Comparison of ENCODE assay signal across 31 cellular contexts in genomic region chr15:33754242-33754641, GRCh38.
"Had no signal": no experiment of that assay in that cellular context is flagged by ENCODE, and none has a peak within 500 bp of the region (broad histone marks: within the 10 kb centered on the region; RNA-seq: fewer than 3 reads in every experiment).

No MANE protein-coding gene starts in this region.

- H3K36me3 ChIP-seq: adrenal gland, esophagus squamous epithelium, heart right ventricle, WERI-Rb-1 had no signal

- H3K27ac ChIP-seq: adrenal gland, body of pancreas, epithelial cell of prostate, esophagus squamous epithelium, gastroesophageal sphincter, heart right ventricle, hepatocyte, WERI-Rb-1 had no signal

- H3K4me1 ChIP-seq: adrenal gland, body of pancreas, esophagus squamous epithelium, gastroesophageal sphincter, heart right ventricle had no signal

- ATAC-seq: activated CD4-positive, CD25-positive, alpha-beta regulatory T cell treated with anti-CD3 and anti-CD28 coated beads, Interleukin-2, amount 50 U/mL, for 24 hours; activated CD8-positive, alpha-beta memory T cell treated with anti-CD3 and anti-CD28 coated beads, Interleukin-2, amount 10 ng/mL, durations not matched to agents 7 days and 5 days; activated CD8-positive, alpha-beta T cell treated with anti-CD3 and anti-CD28 coated beads, Interleukin-2, amount 10 ng/mL, durations not matched to agents 7 days and 5 days; activated naive CD8-positive, alpha-beta T cell treated with anti-CD3 and anti-CD28 coated beads, Interleukin-2, amount 50 U/mL, for 24 hours; body of pancreas; gastroesophageal sphincter; heart right ventricle had no signal

- FAIRE-seq: colon, endometrium, endothelial cell of umbilical vein had no signal

- H3K9me3 ChIP-seq: adrenal gland, body of pancreas, esophagus squamous epithelium, gastroesophageal sphincter had no signal

- DNase-seq: activated B cell treated with CpG ODN at 0.5 μM for 24 hours; activated CD4-positive, alpha-beta memory T cell treated with anti-CD3 and anti-CD28 coated beads for 36 hours; activated CD4-positive, alpha-beta T cell treated with anti-CD3 and anti-CD28 coated beads, Interleukin-2, amount 10 ng/mL, durations not matched to agents 24 days and 14 days; activated CD8-positive, alpha-beta memory T cell treated with anti-CD3 and anti-CD28 coated beads, Interleukin-2, amount 10 ng/mL, durations not matched to agents 7 days and 5 days; activated CD8-positive, alpha-beta memory T cell treated with anti-CD3 and anti-CD28 coated beads, Interleukin-2, amount 50 U/mL, for 4 hours; activated CD8-positive, alpha-beta T cell treated with anti-CD3 and anti-CD28 coated beads, Interleukin-2, amount 10 ng/mL, durations not matched to agents 7 days and 5 days; activated effector memory CD4-positive, alpha-beta T cell treated with anti-CD3 and anti-CD28 coated beads, Interleukin-2, amount 50 U/mL, for 16 hours; activated naive CD4-positive, alpha-beta T cell treated with anti-CD3 and anti-CD28 coated beads for 36 hours; activated naive CD8-positive, alpha-beta T cell treated with anti-CD3 and anti-CD28 coated beads for 36 hours; activated naive CD8-positive, alpha-beta T cell treated with anti-CD3 and anti-CD28 coated beads, Interleukin-2, amount 50 U/mL, for 24 hours; activated T-cell treated with anti-CD3 and anti-CD28 coated beads, Interleukin-2, amount 50 U/mL, for 1 hour; activated T-cell treated with anti-CD3 and anti-CD28 coated beads, Interleukin-2, amount 50 U/mL, for 48 hours; adrenal gland; amygdala; aorta; body of pancreas; caudate nucleus; cortex of kidney; effector CD8-positive, alpha-beta T cell; esophagus squamous epithelium; foreskin melanocyte; heart right ventricle; T1000; WERI-Rb-1 had no signal

- H3K4me3 ChIP-seq: adrenal gland, body of pancreas, esophagus squamous epithelium, gastroesophageal sphincter, heart right ventricle, hepatocyte had no signal
